ENCODE assay signal across 19 cellular contexts in genomic region chr10:119831656-119832055, GRCh38.
"Had no signal": no experiment of that assay in that cellular context is flagged by ENCODE, and none has a peak within 500 bp of the region (broad histone marks: within the 10 kb centered on the region; RNA-seq: fewer than 3 reads in every experiment).

No MANE protein-coding gene starts in this region.

- H3K9ac ChIP-seq: SK-N-SH had no signal

- H3K27me3 ChIP-seq: neutrophil, right atrium auricular region had no signal

- H3K4me3 Mint-ChIP-seq: activated B cell treated with CpG ODN at 0.5 μM for 24 hours; central memory CD8-positive, alpha-beta T cell; immature natural killer cell; naive thymus-derived CD8-positive, alpha-beta T cell; T-cell had no signal

- H3K4me3 ChIP-seq: coronary artery, right atrium auricular region had no signal

- H3K9me3 ChIP-seq: neutrophil, right atrium auricular region, SK-N-SH had no signal

- H3K4me2 ChIP-seq: SK-N-SH had no signal

- H3K4me1 ChIP-seq: right atrium auricular region had no signal

- H3K27ac ChIP-seq: coronary artery, neutrophil, right atrium auricular region had no signal

- ATAC-seq: left ventricle myocardium superior; naive thymus-derived CD8-positive, alpha-beta T cell; T-cell had no signal

- H3K9me3 Mint-ChIP-seq: activated B cell treated with CpG ODN at 0.5 μM for 24 hours; central memory CD8-positive, alpha-beta T cell; immature natural killer cell; naive thymus-derived CD8-positive, alpha-beta T cell; T-cell had no signal

- H3K27ac Mint-ChIP-seq: activated B cell treated with CpG ODN at 0.5 μM for 24 hours had no signal

- H3K27me3 Mint-ChIP-seq: activated B cell treated with CpG ODN at 0.5 μM for 24 hours; central memory CD8-positive, alpha-beta T cell; naive thymus-derived CD8-positive, alpha-beta T cell; T-cell had no signal

- DNase-seq: activated B cell treated with CpG ODN at 0.5 μM for 24 hours; activated CD4-positive, alpha-beta T cell treated with anti-CD3 and anti-CD28 coated beads for 4 hours; activated CD8-positive, alpha-beta memory T cell treated with anti-CD3 and anti-CD28 coated beads, Interleukin-2, amount 50 U/mL, for 4 hours; activated gamma-delta T cell treated with Interleukin-2 at 50 U/mL for 16 hours; activated T-cell treated with anti-CD3 and anti-CD28 coated beads, Interleukin-2, amount 50 U/mL, for 48 hours; aorta; immature natural killer cell; left ventricle myocardium superior; mesenchymal stem cell; naive thymus-derived CD8-positive, alpha-beta T cell; posterior cingulate gyrus; SK-N-SH; stimulated activated CD4-positive, alpha-beta T cell treated with anti-CD3 and anti-CD28 coated beads, Interleukin-12 subunit alpha, Interleukin-12 subunit beta, amount 100 ng/mL, for 4 hours; stimulated activated CD4-positive, alpha-beta T cell treated with anti-CD3 and anti-CD28 coated beads, Interleukin-2, amount 100 ng/mL, for 24 hours; T-cell had no signal
